Comparison of ENCODE assay signal across 1 cellular context in genomic region chr5:141780240-141780951, GRCh38.
TF ChIP-seq lines count a peak whose summit lies in the region.

No MANE protein-coding gene starts in this region.

TF ChIP-seq in GM23338, 12 proteins besides CTCF, POLR2A, EP300 and RAD21 (continued from another document):
- TF ChIP-seq EZH2phosphoT487 (IDR thresholded peaks at IDR 0.05; ENCODE audit: unreplicated experiment) (no peak), CREB1 (CRISPR knock-in tag; IDR thresholded peaks at IDR 0.05; ENCODE audit: low read depth) (no peak), ETS1 (IDR thresholded peaks at IDR 0.05) (no peak), ZNF114 (CRISPR knock-in tag; IDR thresholded peaks at IDR 0.05) (no peak), JUNB (IDR thresholded peaks at IDR 0.05; ENCODE audit: unreplicated experiment) (no peak), STAT1 (IDR thresholded peaks at IDR 0.05; ENCODE audit: unreplicated experiment) (no peak), EZH2 (IDR thresholded peaks at IDR 0.05; ENCODE audit: low read depth, unreplicated experiment) (no peak), ZNF331 (CRISPR knock-in tag; IDR thresholded peaks at IDR 0.05; ENCODE audit: low read depth) (no peak)
